3 cellular contexts compared by ENCODE assay signal in the genomic region with DNA sequence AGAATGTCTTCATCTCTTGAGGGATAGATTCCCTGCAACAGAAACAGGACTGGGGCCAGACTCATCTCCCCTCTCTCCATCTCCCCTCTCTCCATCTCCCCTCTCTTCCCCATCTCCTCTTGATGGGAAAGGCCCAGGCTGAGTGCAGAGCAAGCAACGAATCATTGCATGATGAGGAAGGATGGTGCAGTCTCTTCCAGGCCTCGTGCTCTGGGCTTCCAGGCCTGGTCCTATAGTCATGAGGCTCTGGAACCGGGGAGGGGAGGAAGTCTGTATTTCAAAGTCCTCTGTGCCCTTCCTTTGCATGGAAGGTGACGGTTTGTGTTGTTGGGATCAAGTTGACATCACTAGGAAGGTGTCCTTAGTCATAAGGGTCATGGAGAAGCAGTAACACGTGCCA.
"Had no signal": no experiment of that assay in that cellular context is flagged by ENCODE, and none has a peak within 500 bp of the region (broad histone marks: within the 10 kb centered on the region; RNA-seq: fewer than 3 reads in every experiment).

No MANE protein-coding gene starts in this region.

- H3K4me3 ChIP-seq: GM12878 had no signal

- ATAC-seq: GM12878 had no signal

- DNase-seq: GDM1, GF-D8 had no signal
